25 cellular contexts compared by ENCODE assay signal in the genomic region with DNA sequence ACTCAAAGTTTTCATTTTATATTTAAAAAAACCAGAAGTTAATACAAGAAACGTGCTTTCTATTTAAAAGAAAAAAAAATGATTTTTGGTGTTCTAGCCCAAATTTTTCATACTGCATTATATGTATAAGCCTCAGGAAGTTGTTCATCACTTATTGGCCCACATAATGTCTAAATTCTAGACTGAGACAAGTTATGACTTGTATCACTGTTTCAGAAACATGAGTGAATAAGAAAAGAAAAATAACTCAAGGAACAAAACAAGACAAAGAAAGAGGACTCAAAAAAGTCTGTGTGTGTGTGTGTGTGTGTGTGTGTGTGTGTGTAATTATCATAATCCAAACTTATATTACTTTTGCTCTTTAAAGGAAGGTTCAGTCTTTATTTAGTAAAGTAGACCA.
"Had no signal": no experiment of that assay in that cellular context is flagged by ENCODE, and none has a peak within 500 bp of the region (broad histone marks: within the 10 kb centered on the region; RNA-seq: fewer than 3 reads in every experiment).

No MANE protein-coding gene starts in this region.

- H3K79me2 ChIP-seq: parathyroid adenoma had no signal

- H3K27me3 Mint-ChIP-seq: natural killer cell treated with Interleukin-12 subunit alpha and Interleukin-12 subunit beta and Interleukin-15 and Interleukin-18, amount 100 ng/mL, for 72 hours; progenitor cell of endocrine pancreas; stimulated activated naive B cell treated with anti-CD40 and anti-IgM and Interleukin-4, amounts not matched to agents 10 μg/mL and 1 μg/mL and 100 μg/mL, for 72 hours; stimulated activated naive CD8-positive, alpha-beta T cell treated with anti-CD3 and anti-CD28 coated beads, Interleukin-15, Interleukin-2, amounts not matched to agents 100 ng/mL and 50 ng/mL, for 24 hours had no signal

- H3K36me3 Mint-ChIP-seq: natural killer cell treated with Interleukin-12 subunit alpha and Interleukin-12 subunit beta and Interleukin-15 and Interleukin-18, amount 100 ng/mL, for 72 hours; neural progenitor cell; stimulated activated effector memory CD8-positive, alpha-beta T cell treated with anti-CD3 and anti-CD28 coated beads, Interleukin-12 subunit alpha, Interleukin-12 subunit beta, amount 100 ng/mL, for 72 hours; stimulated activated naive B cell treated with anti-CD40 and anti-IgM and Interleukin-4, amounts not matched to agents 10 μg/mL and 1 μg/mL and 100 μg/mL, for 72 hours had no signal

- DNase-seq: occipital lobe; ovary; psoas muscle; right lobe of liver; sigmoid colon; small intestine; stimulated activated CD4-positive, alpha-beta T cell treated with anti-CD3 and anti-CD28 coated beads, Interleukin-15, amount 100 ng/mL, for 24 hours; stimulated activated CD4-positive, alpha-beta T cell treated with anti-CD3 and anti-CD28 coated beads, Interleukin-2, amount 100 ng/mL, for 24 hours; stimulated activated CD4-positive, alpha-beta T cell treated with anti-CD3 and anti-CD28 coated beads, Interleukin-2, amount 100 ng/mL, for 48 hours; stimulated activated CD4-positive, alpha-beta T cell treated with anti-CD3 and anti-CD28 coated beads, Interleukin-4, amount 100 ng/mL, for 24 hours; stimulated activated naive B cell treated with anti-CD40 and anti-IgM and Interleukin-4, amounts not matched to agents 10 μg/mL and 1 μg/mL and 100 μg/mL, for 72 hours; stimulated activated naive CD4-positive, alpha-beta T cell treated with Interleukin-2 at 50 U/mL for 16 hours; stomach; thyroid gland; trophoblast cell had no signal

- H3K27ac ChIP-seq: neural progenitor cell, ovary, parathyroid adenoma, psoas muscle, right lobe of liver, sigmoid colon, stomach, thoracic aorta, thyroid gland, tibial nerve, upper lobe of left lung, vagina had no signal

- H3K4me2 ChIP-seq: neural progenitor cell had no signal

- H3K36me3 ChIP-seq: neural progenitor cell, ovary, right lobe of liver, sigmoid colon, stomach, thoracic aorta, thyroid gland, tibial nerve, upper lobe of left lung, vagina had no signal

- H2AFZ ChIP-seq: neural progenitor cell, parathyroid adenoma had no signal

- H3K9me3 Mint-ChIP-seq: neural progenitor cell; stimulated activated naive CD8-positive, alpha-beta T cell treated with anti-CD3 and anti-CD28 coated beads, Interleukin-15, Interleukin-2, amounts not matched to agents 100 ng/mL and 50 ng/mL, for 24 hours had no signal

- H3K27me3 ChIP-seq: neural progenitor cell, ovary, right lobe of liver, sigmoid colon, stomach, thyroid gland, tibial nerve, upper lobe of left lung, vagina had no signal

- H3K27ac Mint-ChIP-seq: natural killer cell treated with Interleukin-12 subunit alpha and Interleukin-12 subunit beta and Interleukin-15 and Interleukin-18, amount 100 ng/mL, for 72 hours; neural progenitor cell; progenitor cell of endocrine pancreas; stimulated activated effector memory CD8-positive, alpha-beta T cell treated with anti-CD3 and anti-CD28 coated beads, Interleukin-12 subunit alpha, Interleukin-12 subunit beta, amount 100 ng/mL, for 72 hours; stimulated activated naive B cell treated with anti-CD40 and anti-IgM and Interleukin-4, amounts not matched to agents 10 μg/mL and 1 μg/mL and 100 μg/mL, for 72 hours; stimulated activated naive CD8-positive, alpha-beta T cell treated with anti-CD3 and anti-CD28 coated beads, Interleukin-15, Interleukin-2, amounts not matched to agents 100 ng/mL and 50 ng/mL, for 24 hours had no signal

- H3K9ac ChIP-seq: neural progenitor cell, parathyroid adenoma had no signal

- H3K4me3 ChIP-seq: neural progenitor cell, ovary, psoas muscle, right lobe of liver, sigmoid colon, stomach, thoracic aorta, thyroid gland, tibial nerve, upper lobe of left lung, vagina had no signal

- H3K4me3 Mint-ChIP-seq: natural killer cell treated with Interleukin-12 subunit alpha and Interleukin-12 subunit beta and Interleukin-15 and Interleukin-18, amount 100 ng/mL, for 72 hours; neural progenitor cell; stimulated activated effector memory CD8-positive, alpha-beta T cell treated with anti-CD3 and anti-CD28 coated beads, Interleukin-12 subunit alpha, Interleukin-12 subunit beta, amount 100 ng/mL, for 72 hours; stimulated activated naive B cell treated with anti-CD40 and anti-IgM and Interleukin-4, amounts not matched to agents 10 μg/mL and 1 μg/mL and 100 μg/mL, for 72 hours; stimulated activated naive CD8-positive, alpha-beta T cell treated with anti-CD3 and anti-CD28 coated beads, Interleukin-15, Interleukin-2, amounts not matched to agents 100 ng/mL and 50 ng/mL, for 24 hours had no signal

- H3K9me3 ChIP-seq: ovary, psoas muscle, right lobe of liver, sigmoid colon, stomach, thoracic aorta, thyroid gland, tibial nerve, upper lobe of left lung, vagina had no signal

- H3K4me1 ChIP-seq: neural progenitor cell, parathyroid adenoma, psoas muscle, right lobe of liver, stomach, thyroid gland, tibial nerve, upper lobe of left lung, vagina had no signal

- H3K4me1 Mint-ChIP-seq: stimulated activated effector memory CD8-positive, alpha-beta T cell treated with anti-CD3 and anti-CD28 coated beads, Interleukin-12 subunit alpha, Interleukin-12 subunit beta, amount 100 ng/mL, for 72 hours; stimulated activated naive B cell treated with anti-CD40 and anti-IgM and Interleukin-4, amounts not matched to agents 10 μg/mL and 1 μg/mL and 100 μg/mL, for 72 hours had no signal
